Comparison of ENCODE assay signal across 23 cellular contexts in the genomic region with DNA sequence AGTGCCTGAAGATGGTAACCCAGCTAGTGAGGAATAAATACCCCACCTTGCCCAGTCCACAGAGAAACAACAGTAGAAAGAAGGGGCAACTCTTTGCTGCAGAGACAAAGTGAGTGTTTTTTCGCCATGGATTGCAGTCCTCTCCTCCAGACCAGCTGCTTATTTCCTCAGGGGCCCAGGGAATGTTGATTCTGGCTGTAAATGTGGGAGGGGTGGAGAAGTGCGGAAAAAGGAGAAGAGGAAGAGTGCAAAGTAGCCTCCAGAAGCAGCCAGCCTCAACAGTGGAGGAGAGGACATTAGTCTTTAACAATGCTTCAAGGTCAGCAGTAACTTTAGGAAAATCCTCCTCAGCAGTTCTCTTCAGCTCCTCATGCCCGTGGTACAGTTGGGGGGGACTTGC. TPM values are rescaled to one million over a fixed set of nuclear protein-coding genes. Genes with fewer than 3 reads are reported as not detected.
DNase-seq lines count a peak whose midpoint lies in the region; ATAC-seq and TF ChIP-seq lines count a peak whose summit lies in the region.
"Had no signal": no experiment of that assay in that cellular context is flagged by ENCODE, and none has a peak within 500 bp of the region (broad histone marks: within the 10 kb centered on the region; RNA-seq: fewer than 3 reads in every experiment).

No MANE protein-coding gene starts in this region.

- no peaks in the 10 kb centered on the region for H3K9me3 Mint-ChIP-seq in activated naive CD8-positive, alpha-beta T cell treated with anti-CD3 and anti-CD28 coated beads, Interleukin-2, amount 50 U/mL, for 24 hours
- H3K9me3 Mint-ChIP-seq in activated naive CD8-positive, alpha-beta T cell treated with anti-CD3 and anti-CD28 coated beads for 36 hours: no peaks in the 10 kb centered on the region
- no peaks in the 10 kb centered on the region for H3K9me3 Mint-ChIP-seq in CD8-positive, alpha-beta T cell
- H3K9me3 Mint-ChIP-seq in endothelial cell (ENCODE audit: unreplicated experiment): no peaks in the 10 kb centered on the region
- H3K9me3 Mint-ChIP-seq in nephron: no peaks in the 10 kb centered on the region
- H3K9me3 Mint-ChIP-seq: CD4-positive, alpha-beta T cell had no signal

- H3K27me3 ChIP-seq in CD8-positive, alpha-beta T cell (ENCODE audit: insufficient read depth, low read length): no peaks in the 10 kb centered on the region
- H3K27me3 ChIP-seq: BLaER1, MG63 had no signal

- no peak overlapping the region for H3K27ac ChIP-seq in CD8-positive, alpha-beta T cell (ENCODE audit: low read depth, low read length)
- H3K27ac ChIP-seq: BLaER1, PC-9 had no signal

- DNase-seq in activated naive CD8-positive, alpha-beta T cell treated with anti-CD3 and anti-CD28 coated beads, Interleukin-2, amount 50 U/mL, for 24 hours: no peak
- no peak for DNase-seq in activated naive CD8-positive, alpha-beta T cell treated with anti-CD3 and anti-CD28 coated beads for 36 hours
- DNase-seq in CD8-positive, alpha-beta T cell: no peak
- no peak for DNase-seq in endothelial cell (ENCODE audit: low spot score)
- DNase-seq in NCI-H2029 treated with DMSO at 0.1 percent for 48 hours (lab: John Stamatoyannopoulos, UW): no peak
- no peak for DNase-seq in midbrain (lab: John Stamatoyannopoulos, UW)
- DNase-seq in CD1c-positive myeloid dendritic cell (ENCODE audit: extremely low spot score): no peak
- DNase-seq: 8988T; ACHN; CD4-positive, alpha-beta T cell; COR-L47; DMS53; KBM-7; MG63; NCI-H1105 treated with DMSO at 0.1 percent for 48 hours; NCI-H146; NCI-H1930; NCI-H446 treated with DMSO at 0.1 percent for 48 hours; NCI-H526 treated with DMSO at 0.1 percent for 48 hours; PC-9; SHP77 had no signal

- H3K27ac Mint-ChIP-seq in activated naive CD8-positive, alpha-beta T cell treated with anti-CD3 and anti-CD28 coated beads, Interleukin-2, amount 50 U/mL, for 24 hours: peak overlapping the region; percentile 5
- H3K27ac Mint-ChIP-seq in activated naive CD8-positive, alpha-beta T cell treated with anti-CD3 and anti-CD28 coated beads for 36 hours: no peak overlapping the region
- peak overlapping the region; percentile 11 for H3K27ac Mint-ChIP-seq in CD8-positive, alpha-beta T cell
- H3K27ac Mint-ChIP-seq in endothelial cell (ENCODE audit: unreplicated experiment): no peak overlapping the region
- peak overlapping the region; percentile 23 to 65 (median 48) for H3K27ac Mint-ChIP-seq in nephron
- H3K27ac Mint-ChIP-seq: CD4-positive, alpha-beta T cell had no signal

- H3K4me3 Mint-ChIP-seq in activated naive CD8-positive, alpha-beta T cell treated with anti-CD3 and anti-CD28 coated beads, Interleukin-2, amount 50 U/mL, for 24 hours: no peak overlapping the region
- no peak overlapping the region for H3K4me3 Mint-ChIP-seq in activated naive CD8-positive, alpha-beta T cell treated with anti-CD3 and anti-CD28 coated beads for 36 hours
- H3K4me3 Mint-ChIP-seq in CD8-positive, alpha-beta T cell: no peak overlapping the region
- peak overlapping the region; percentile 15 for H3K4me3 Mint-ChIP-seq in endothelial cell (ENCODE audit: unreplicated experiment)
- H3K4me3 Mint-ChIP-seq in nephron: no peak overlapping the region
- H3K4me3 Mint-ChIP-seq: CD4-positive, alpha-beta T cell had no signal

- no peak overlapping the region for H3K4me3 ChIP-seq in CD8-positive, alpha-beta T cell (ENCODE audit: low read depth, low read length)
- H3K4me3 ChIP-seq: BLaER1, MG63, PC-9 had no signal

- POLR2A ChIA-PET in CD8-positive, alpha-beta T cell (lab: Charles Lee): interaction anchor here (1.0 kb wide), 1 partner anchor 18 kb away, joined by 3 read pairs; no protein-coding TSS in a partner anchor

- no peaks in the 10 kb centered on the region for H3K9me3 ChIP-seq in CD8-positive, alpha-beta T cell (ENCODE audit: low read length)
- H3K9me3 ChIP-seq: BLaER1, MG63 had no signal

- intact Hi-C loops in CD8-positive, alpha-beta T cell (cut with DNase I, micrococcal nuclease): no loop called here

- TF ChIP-seq CTCF in CD8-positive, alpha-beta T cell (IDR thresholded peaks at IDR 0.05): no peak
- no peak for TF ChIP-seq CTCF in endothelial cell (IDR thresholded peaks at IDR 0.05; ENCODE audit: unreplicated experiment)
- TF ChIP-seq CTCF in nephron (IDR thresholded peaks at IDR 0.05; ENCODE audit: unreplicated experiment in 3 of 3): no peak

- CTCF ChIA-PET in CD8-positive, alpha-beta T cell (lab: Charles Lee): interaction anchor here (0.9 kb wide), 1 partner anchor 229 kb away, joined by 3 read pairs; no protein-coding TSS in a partner anchor

- H3K36me3 Mint-ChIP-seq in activated naive CD8-positive, alpha-beta T cell treated with anti-CD3 and anti-CD28 coated beads, Interleukin-2, amount 50 U/mL, for 24 hours (ENCODE audit: low read depth): peaks cover 36% of the 10 kb centered on the region
- peaks cover 25% of the 10 kb centered on the region for H3K36me3 Mint-ChIP-seq in activated naive CD8-positive, alpha-beta T cell treated with anti-CD3 and anti-CD28 coated beads for 36 hours
- H3K36me3 Mint-ChIP-seq in CD8-positive, alpha-beta T cell: peaks cover 64% of the 10 kb centered on the region
- H3K36me3 Mint-ChIP-seq in endothelial cell (ENCODE audit: low read depth, unreplicated experiment) (peaks cover 35% of the 10 kb centered on the region), nephron (ENCODE audit: low read depth) (peaks cover 67% of the 10 kb centered on the region)

- no peaks in the 10 kb centered on the region for H3K27me3 Mint-ChIP-seq in activated naive CD8-positive, alpha-beta T cell treated with anti-CD3 and anti-CD28 coated beads, Interleukin-2, amount 50 U/mL, for 24 hours
- H3K27me3 Mint-ChIP-seq in activated naive CD8-positive, alpha-beta T cell treated with anti-CD3 and anti-CD28 coated beads for 36 hours: no peaks in the 10 kb centered on the region
- no peaks in the 10 kb centered on the region for H3K27me3 Mint-ChIP-seq in CD8-positive, alpha-beta T cell (ENCODE audit: low read depth)
- peaks cover 2% of the 10 kb centered on the region for H3K27me3 Mint-ChIP-seq in endothelial cell (ENCODE audit: unreplicated experiment)
- no peaks in the 10 kb centered on the region for H3K27me3 Mint-ChIP-seq in nephron (ENCODE audit: low read depth)
- H3K27me3 Mint-ChIP-seq: CD4-positive, alpha-beta T cell had no signal

- peaks cover 29% of the 10 kb centered on the region for H3K36me3 ChIP-seq in CD8-positive, alpha-beta T cell (ENCODE audit: insufficient read depth, low read length)

- H3K4me1 ChIP-seq in CD8-positive, alpha-beta T cell (ENCODE audit: insufficient read depth, low read length): no peaks in the 10 kb centered on the region

- H3K4me1 Mint-ChIP-seq in activated naive CD8-positive, alpha-beta T cell treated with anti-CD3 and anti-CD28 coated beads, Interleukin-2, amount 50 U/mL, for 24 hours: peaks cover 5% of the 10 kb centered on the region
- peaks cover 4% of the 10 kb centered on the region for H3K4me1 Mint-ChIP-seq in activated naive CD8-positive, alpha-beta T cell treated with anti-CD3 and anti-CD28 coated beads for 36 hours
- H3K4me1 Mint-ChIP-seq in CD8-positive, alpha-beta T cell (ENCODE audit: low read depth): no peaks in the 10 kb centered on the region
- H3K4me1 Mint-ChIP-seq in endothelial cell (ENCODE audit: unreplicated experiment) (no peaks in the 10 kb centered on the region), nephron (peaks cover 32% of the 10 kb centered on the region)

- ATAC-seq in activated naive CD8-positive, alpha-beta T cell treated with anti-CD3 and anti-CD28 coated beads, Interleukin-2, amount 50 U/mL, for 24 hours: no peak
- ATAC-seq in CD8-positive, alpha-beta T cell: no peak

RNA-seq across cellular contexts. Expression of a gene that starts 8.1 kb away (rescaled TPM):
- total RNA-seq in activated naive CD8-positive, alpha-beta T cell treated with anti-CD3 and anti-CD28 coated beads for 36 hours: 1 to 10 TPM; 9.3 to 9.8 TPM
- total RNA-seq in CD8-positive, alpha-beta T cell: 1 to 10 TPM; 6.9 to 7.0 TPM
- total RNA-seq in endothelial cell (ENCODE audit: unreplicated experiment): 7.3 TPM

Comparison
In these comparisons a context has a peak if more than half of its experiments do, and no peak if none do; other contexts are left out.
1. H3K27ac Mint-ChIP-seq: peak in activated naive CD8-positive, alpha-beta T cell treated with anti-CD3 and anti-CD28 coated beads, Interleukin-2, amount 50 U/mL, for 24 hours (single experiment), CD8-positive, alpha-beta T cell (single experiment) and nephron (3 of 3); none in activated naive CD8-positive, alpha-beta T cell treated with anti-CD3 and anti-CD28 coated beads for 36 hours (single experiment) and endothelial cell (single experiment).